Comparison of ENCODE assay signal across 1 cellular context in the genomic region with DNA sequence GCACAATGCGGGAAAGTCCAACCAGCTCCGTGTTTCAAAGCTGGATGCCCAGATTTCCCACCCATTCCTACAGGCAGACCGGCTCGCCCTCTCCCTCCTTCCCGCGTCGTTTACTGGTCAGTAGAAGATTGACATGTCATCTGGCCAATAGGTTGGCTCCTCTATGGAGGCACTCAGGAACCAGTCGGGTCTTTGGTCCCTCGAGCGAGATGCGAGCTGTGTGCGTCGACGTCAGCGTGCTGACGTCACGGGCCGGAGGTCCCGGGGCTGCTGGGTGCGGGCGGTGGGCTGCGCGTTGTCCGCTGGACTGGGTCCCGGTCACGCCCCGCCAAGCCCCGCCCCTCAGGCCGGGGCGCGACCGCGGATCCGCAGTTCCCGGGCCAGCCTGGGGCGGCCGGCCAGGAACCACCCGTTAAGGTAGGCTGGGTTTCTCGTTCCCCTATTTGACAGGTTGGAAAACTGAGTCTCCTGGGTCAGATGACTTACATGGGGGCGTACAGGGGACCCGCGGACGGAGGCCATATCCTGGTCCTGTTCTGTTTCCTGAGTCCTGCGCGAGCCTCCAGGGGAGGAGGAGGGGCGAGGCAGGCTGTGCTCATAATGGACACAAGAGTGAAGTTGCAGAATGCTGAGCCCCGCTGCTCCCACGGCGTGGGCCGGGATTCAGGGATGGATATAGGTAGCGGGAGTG.
A peak's percentile ranks its signal among the peaks of the same experiment; 100 is the strongest.
TF ChIP-seq lines count a peak whose summit lies in the region.

A gene with protein sequence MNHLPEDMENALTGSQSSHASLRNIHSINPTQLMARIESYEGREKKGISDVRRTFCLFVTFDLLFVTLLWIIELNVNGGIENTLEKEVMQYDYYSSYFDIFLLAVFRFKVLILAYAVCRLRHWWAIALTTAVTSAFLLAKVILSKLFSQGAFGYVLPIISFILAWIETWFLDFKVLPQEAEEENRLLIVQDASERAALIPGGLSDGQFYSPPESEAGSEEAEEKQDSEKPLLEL (plus strand): TSS at position 242 of the 691 bp plus-strand sequence. CDS start 29,260 bp downstream, outside the sequence.

TF ChIP-seq in HepG2, 621 proteins besides CTCF, POLR2A, EP300 and RAD21 (continued from another document and continues in another):
- TF ChIP-seq NFAT5 (CRISPR knock-in tag; IDR thresholded peaks at IDR 0.05) (no peak), CHCHD3 (CRISPR knock-in tag; IDR thresholded peaks at IDR 0.05) (no peak), PHF5A (CRISPR knock-in tag; IDR thresholded peaks at IDR 0.05; ENCODE audit: low read depth, unreplicated experiment) (no peak), ZNF282 (IDR thresholded peaks at IDR 0.05; ENCODE audit: partially characterized antibody) (no peak), SOX5 (CRISPR knock-in tag; IDR thresholded peaks at IDR 0.05; ENCODE audit: borderline replicate concordance) (no peak), MLX (CRISPR knock-in tag; IDR thresholded peaks at IDR 0.05) (no peak), ZNF335 (CRISPR knock-in tag; IDR thresholded peaks at IDR 0.05) (no peak), ZNF841 (CRISPR knock-in tag; IDR thresholded peaks at IDR 0.05; ENCODE audit: borderline replicate concordance) (no peak), YEATS2 (CRISPR knock-in tag; IDR thresholded peaks at IDR 0.05; ENCODE audit: borderline replicate concordance) (peak; percentile 80), ONECUT2 (CRISPR knock-in tag; IDR thresholded peaks at IDR 0.05) (no peak), ZNF878 (CRISPR knock-in tag; IDR thresholded peaks at IDR 0.05) (no peak), GABPB1 (CRISPR knock-in tag; IDR thresholded peaks at IDR 0.05) (peak; percentile 87)
- TF ChIP-seq, protein P1, sequence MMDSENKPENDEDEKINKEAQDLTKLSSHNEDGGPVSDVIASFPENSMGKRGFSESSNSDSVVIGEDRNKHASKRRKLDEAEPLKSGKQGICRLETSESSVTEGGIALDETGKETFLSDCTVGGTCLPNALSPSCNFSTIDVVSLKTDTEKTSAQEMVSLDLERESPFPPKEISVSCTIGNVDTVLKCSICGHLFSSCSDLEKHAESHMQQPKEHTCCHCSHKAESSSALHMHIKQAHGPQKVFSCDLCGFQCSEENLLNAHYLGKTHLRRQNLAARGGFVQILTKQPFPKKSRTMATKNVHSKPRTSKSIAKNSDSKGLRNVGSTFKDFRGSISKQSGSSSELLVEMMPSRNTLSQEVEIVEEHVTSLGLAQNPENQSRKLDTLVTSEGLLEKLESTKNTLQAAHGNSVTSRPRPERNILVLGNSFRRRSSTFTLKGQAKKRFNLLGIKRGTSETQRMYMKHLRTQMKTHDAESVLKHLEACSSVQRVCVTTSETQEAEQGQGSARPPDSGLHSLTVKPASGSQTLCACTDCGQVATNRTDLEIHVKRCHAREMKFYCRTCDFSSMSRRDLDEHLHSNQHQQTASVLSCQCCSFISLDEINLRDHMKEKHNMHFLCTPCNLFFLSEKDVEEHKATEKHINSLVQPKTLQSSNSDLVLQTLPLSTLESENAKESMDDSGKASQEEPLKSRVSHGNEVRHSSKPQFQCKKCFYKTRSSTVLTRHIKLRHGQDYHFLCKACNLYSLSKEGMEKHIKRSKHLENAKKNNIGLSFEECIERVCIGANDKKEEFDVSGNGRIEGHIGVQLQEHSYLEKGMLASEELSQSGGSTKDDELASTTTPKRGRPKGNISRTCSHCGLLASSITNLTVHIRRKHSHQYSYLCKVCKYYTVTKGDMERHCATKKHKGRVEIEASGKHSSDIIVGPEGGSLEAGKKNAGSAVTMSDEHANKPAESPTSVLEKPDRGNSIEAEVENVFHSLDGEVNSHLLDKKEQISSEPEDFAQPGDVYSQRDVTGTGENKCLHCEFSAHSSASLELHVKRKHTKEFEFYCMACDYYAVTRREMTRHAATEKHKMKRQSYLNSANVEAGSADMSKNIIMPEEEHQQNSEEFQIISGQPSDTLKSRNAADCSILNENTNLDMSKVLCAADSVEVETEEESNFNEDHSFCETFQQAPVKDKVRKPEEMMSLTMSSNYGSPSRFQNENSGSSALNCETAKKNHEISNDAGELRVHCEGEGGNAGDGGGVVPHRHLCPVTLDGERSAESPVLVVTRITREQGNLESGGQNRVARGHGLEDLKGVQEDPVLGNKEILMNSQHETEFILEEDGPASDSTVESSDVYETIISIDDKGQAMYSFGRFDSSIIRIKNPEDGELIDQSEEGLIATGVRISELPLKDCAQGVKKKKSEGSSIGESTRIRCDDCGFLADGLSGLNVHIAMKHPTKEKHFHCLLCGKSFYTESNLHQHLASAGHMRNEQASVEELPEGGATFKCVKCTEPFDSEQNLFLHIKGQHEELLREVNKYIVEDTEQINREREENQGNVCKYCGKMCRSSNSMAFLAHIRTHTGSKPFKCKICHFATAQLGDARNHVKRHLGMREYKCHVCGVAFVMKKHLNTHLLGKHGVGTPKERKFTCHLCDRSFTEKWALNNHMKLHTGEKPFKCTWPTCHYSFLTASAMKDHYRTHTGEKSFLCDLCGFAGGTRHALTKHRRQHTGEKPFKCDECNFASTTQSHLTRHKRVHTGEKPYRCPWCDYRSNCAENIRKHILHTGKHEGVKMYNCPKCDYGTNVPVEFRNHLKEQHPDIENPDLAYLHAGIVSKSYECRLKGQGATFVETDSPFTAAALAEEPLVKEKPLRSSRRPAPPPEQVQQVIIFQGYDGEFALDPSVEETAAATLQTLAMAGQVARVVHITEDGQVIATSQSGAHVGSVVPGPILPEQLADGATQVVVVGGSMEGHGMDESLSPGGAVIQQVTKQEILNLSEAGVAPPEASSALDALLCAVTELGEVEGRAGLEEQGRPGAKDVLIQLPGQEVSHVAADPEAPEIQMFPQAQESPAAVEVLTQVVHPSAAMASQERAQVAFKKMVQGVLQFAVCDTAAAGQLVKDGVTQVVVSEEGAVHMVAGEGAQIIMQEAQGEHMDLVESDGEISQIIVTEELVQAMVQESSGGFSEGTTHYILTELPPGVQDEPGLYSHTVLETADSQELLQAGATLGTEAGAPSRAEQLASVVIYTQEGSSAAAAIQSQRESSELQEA (CRISPR knock-in tag; IDR thresholded peaks at IDR 0.05; ENCODE audit: not compliant biosample characterization), result no peak
- TF ChIP-seq, protein P2, sequence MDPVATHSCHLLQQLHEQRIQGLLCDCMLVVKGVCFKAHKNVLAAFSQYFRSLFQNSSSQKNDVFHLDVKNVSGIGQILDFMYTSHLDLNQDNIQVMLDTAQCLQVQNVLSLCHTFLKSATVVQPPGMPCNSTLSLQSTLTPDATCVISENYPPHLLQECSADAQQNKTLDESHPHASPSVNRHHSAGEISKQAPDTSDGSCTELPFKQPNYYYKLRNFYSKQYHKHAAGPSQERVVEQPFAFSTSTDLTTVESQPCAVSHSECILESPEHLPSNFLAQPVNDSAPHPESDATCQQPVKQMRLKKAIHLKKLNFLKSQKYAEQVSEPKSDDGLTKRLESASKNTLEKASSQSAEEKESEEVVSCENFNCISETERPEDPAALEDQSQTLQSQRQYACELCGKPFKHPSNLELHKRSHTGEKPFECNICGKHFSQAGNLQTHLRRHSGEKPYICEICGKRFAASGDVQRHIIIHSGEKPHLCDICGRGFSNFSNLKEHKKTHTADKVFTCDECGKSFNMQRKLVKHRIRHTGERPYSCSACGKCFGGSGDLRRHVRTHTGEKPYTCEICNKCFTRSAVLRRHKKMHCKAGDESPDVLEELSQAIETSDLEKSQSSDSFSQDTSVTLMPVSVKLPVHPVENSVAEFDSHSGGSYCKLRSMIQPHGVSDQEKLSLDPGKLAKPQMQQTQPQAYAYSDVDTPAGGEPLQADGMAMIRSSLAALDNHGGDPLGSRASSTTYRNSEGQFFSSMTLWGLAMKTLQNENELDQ (CRISPR knock-in tag; IDR thresholded peaks at IDR 0.05; ENCODE audit: borderline replicate concordance), result no peak
- TF ChIP-seq, protein P3, sequence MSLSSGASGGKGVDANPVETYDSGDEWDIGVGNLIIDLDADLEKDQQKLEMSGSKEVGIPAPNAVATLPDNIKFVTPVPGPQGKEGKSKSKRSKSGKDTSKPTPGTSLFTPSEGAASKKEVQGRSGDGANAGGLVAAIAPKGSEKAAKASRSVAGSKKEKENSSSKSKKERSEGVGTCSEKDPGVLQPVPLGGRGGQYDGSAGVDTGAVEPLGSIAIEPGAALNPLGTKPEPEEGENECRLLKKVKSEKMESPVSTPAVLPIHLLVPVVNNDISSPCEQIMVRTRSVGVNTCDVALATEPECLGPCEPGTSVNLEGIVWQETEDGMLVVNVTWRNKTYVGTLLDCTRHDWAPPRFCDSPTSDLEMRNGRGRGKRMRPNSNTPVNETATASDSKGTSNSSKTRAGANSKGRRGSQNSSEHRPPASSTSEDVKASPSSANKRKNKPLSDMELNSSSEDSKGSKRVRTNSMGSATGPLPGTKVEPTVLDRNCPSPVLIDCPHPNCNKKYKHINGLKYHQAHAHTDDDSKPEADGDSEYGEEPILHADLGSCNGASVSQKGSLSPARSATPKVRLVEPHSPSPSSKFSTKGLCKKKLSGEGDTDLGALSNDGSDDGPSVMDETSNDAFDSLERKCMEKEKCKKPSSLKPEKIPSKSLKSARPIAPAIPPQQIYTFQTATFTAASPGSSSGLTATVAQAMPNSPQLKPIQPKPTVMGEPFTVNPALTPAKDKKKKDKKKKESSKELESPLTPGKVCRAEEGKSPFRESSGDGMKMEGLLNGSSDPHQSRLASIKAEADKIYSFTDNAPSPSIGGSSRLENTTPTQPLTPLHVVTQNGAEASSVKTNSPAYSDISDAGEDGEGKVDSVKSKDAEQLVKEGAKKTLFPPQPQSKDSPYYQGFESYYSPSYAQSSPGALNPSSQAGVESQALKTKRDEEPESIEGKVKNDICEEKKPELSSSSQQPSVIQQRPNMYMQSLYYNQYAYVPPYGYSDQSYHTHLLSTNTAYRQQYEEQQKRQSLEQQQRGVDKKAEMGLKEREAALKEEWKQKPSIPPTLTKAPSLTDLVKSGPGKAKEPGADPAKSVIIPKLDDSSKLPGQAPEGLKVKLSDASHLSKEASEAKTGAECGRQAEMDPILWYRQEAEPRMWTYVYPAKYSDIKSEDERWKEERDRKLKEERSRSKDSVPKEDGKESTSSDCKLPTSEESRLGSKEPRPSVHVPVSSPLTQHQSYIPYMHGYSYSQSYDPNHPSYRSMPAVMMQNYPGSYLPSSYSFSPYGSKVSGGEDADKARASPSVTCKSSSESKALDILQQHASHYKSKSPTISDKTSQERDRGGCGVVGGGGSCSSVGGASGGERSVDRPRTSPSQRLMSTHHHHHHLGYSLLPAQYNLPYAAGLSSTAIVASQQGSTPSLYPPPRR (CRISPR knock-in tag; IDR thresholded peaks at IDR 0.05; ENCODE audit: borderline replicate concordance), result no peak
- TF ChIP-seq, protein P4, sequence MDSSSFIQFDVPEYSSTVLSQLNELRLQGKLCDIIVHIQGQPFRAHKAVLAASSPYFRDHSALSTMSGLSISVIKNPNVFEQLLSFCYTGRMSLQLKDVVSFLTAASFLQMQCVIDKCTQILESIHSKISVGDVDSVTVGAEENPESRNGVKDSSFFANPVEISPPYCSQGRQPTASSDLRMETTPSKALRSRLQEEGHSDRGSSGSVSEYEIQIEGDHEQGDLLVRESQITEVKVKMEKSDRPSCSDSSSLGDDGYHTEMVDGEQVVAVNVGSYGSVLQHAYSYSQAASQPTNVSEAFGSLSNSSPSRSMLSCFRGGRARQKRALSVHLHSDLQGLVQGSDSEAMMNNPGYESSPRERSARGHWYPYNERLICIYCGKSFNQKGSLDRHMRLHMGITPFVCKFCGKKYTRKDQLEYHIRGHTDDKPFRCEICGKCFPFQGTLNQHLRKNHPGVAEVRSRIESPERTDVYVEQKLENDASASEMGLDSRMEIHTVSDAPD (CRISPR knock-in tag; IDR thresholded peaks at IDR 0.05), result no peak
- TF ChIP-seq, protein P5, sequence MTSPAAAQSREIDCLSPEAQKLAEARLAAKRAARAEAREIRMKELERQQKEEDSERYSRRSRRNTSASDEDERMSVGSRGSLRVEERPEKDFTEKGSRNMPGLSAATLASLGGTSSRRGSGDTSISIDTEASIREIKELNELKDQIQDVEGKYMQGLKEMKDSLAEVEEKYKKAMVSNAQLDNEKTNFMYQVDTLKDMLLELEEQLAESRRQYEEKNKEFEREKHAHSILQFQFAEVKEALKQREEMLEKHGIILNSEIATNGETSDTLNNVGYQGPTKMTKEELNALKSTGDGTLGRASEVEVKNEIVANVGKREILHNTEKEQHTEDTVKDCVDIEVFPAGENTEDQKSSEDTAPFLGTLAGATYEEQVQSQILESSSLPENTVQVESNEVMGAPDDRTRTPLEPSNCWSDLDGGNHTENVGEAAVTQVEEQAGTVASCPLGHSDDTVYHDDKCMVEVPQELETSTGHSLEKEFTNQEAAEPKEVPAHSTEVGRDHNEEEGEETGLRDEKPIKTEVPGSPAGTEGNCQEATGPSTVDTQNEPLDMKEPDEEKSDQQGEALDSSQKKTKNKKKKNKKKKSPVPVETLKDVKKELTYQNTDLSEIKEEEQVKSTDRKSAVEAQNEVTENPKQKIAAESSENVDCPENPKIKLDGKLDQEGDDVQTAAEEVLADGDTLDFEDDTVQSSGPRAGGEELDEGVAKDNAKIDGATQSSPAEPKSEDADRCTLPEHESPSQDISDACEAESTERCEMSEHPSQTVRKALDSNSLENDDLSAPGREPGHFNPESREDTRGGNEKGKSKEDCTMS (CRISPR knock-in tag; conservative IDR thresholded peaks at IDR 0.05), result no peak
